Comparison of ENCODE assay signal across 1 cellular context in genomic region chr1:53084589-53084971, GRCh38.
TF ChIP-seq lines count a peak whose summit lies in the region.

No MANE protein-coding gene starts in this region.

TF ChIP-seq in WTC11, 78 proteins besides CTCF, POLR2A, EP300 and RAD21 (continued from another document):
- TF ChIP-seq ZNF512 (CRISPR knock-in tag; IDR thresholded peaks at IDR 0.05; ENCODE audit: borderline replicate concordance): no peak
- no peak for TF ChIP-seq AR (CRISPR knock-in tag; IDR thresholded peaks at IDR 0.05)
- TF ChIP-seq HMGXB4 (CRISPR knock-in tag; IDR thresholded peaks at IDR 0.05): no peak
- TF ChIP-seq RELA (CRISPR knock-in tag; IDR thresholded peaks at IDR 0.05; ENCODE audit: borderline replicate concordance): no peak
- TF ChIP-seq E2F5 (CRISPR knock-in tag; IDR thresholded peaks at IDR 0.05): no peak
- no peak for TF ChIP-seq ZNF423 (CRISPR knock-in tag; IDR thresholded peaks at IDR 0.05)
- TF ChIP-seq JUN (CRISPR knock-in tag; IDR thresholded peaks at IDR 0.05): no peak
- no peak for TF ChIP-seq IRF1 (CRISPR knock-in tag; IDR thresholded peaks at IDR 0.05)
- TF ChIP-seq ZNF281 (CRISPR knock-in tag; IDR thresholded peaks at IDR 0.05): no peak
- TF ChIP-seq MYBL2 (CRISPR knock-in tag; IDR thresholded peaks at IDR 0.05): no peak
- TF ChIP-seq SMAD4 (CRISPR knock-in tag; IDR thresholded peaks at IDR 0.05): no peak
- TF ChIP-seq NFYB (CRISPR knock-in tag; conservative IDR thresholded peaks at IDR 0.05; ENCODE audit: low read depth): no peak
- no peak for TF ChIP-seq TP53 (CRISPR knock-in tag; IDR thresholded peaks at IDR 0.05)
- TF ChIP-seq ETV6 (CRISPR knock-in tag; IDR thresholded peaks at IDR 0.05): no peak
- no peak for TF ChIP-seq ZNF121 (CRISPR knock-in tag; IDR thresholded peaks at IDR 0.05)
